In genomic region chr1:9841460-9841859, GRCh38 we compare ENCODE assay signal across 16 cellular contexts.
"Had no signal": no experiment of that assay in that cellular context is flagged by ENCODE, and none has a peak within 500 bp of the region (broad histone marks: within the 10 kb centered on the region; RNA-seq: fewer than 3 reads in every experiment).

No MANE protein-coding gene starts in this region.

- ATAC-seq: activated CD8-positive, alpha-beta T cell treated with anti-CD3 and anti-CD28 coated beads, Interleukin-2, amount 10 ng/mL, durations not matched to agents 7 days and 5 days; activated T-cell treated with anti-CD3 and anti-CD28 coated beads, Interleukin-2, amount 50 U/mL, for 4 hours; natural killer cell had no signal

- H3K9me3 Mint-ChIP-seq: activated CD4-positive, alpha-beta T cell treated with anti-CD3 and anti-CD28 coated beads, Interleukin-2, amount 10 ng/mL, durations not matched to agents 7 days and 5 days; activated T-cell treated with anti-CD3 and anti-CD28 coated beads, Interleukin-2, amount 50 U/mL, for 4 hours; natural killer cell; stimulated activated naive CD8-positive, alpha-beta T cell treated with anti-CD3 and anti-CD28 coated beads, Interleukin-15, Interleukin-2, amounts not matched to agents 100 ng/mL and 50 ng/mL, for 24 hours had no signal

- H3K27me3 ChIP-seq: transverse colon, vagina had no signal

- DNase-seq: activated CD4-positive, alpha-beta T cell treated with anti-CD3 and anti-CD28 coated beads, Interleukin-2, amount 10 ng/mL, durations not matched to agents 7 days and 5 days; activated CD8-positive, alpha-beta T cell treated with anti-CD3 and anti-CD28 coated beads, Interleukin-2, amount 10 ng/mL, durations not matched to agents 7 days and 5 days; activated naive CD4-positive, alpha-beta T cell treated with anti-CD3 and anti-CD28 coated beads, Interleukin-2, amount 50 U/mL, for 16 hours; activated T-cell treated with anti-CD3 and anti-CD28 coated beads, Interleukin-2, amount 50 U/mL, for 4 hours; dermis blood vessel endothelial cell; effector memory CD4-positive, alpha-beta T cell; esophagus squamous epithelium; immature natural killer cell; mesenchymal stem cell; natural killer cell; stimulated activated CD4-positive, alpha-beta T cell treated with anti-CD3 and anti-CD28 coated beads, Interleukin-2, amount 100 ng/mL, for 24 hours; T-helper 1 cell; T-helper 9 cell; transverse colon had no signal

- H3K27me3 Mint-ChIP-seq: activated CD4-positive, alpha-beta T cell treated with anti-CD3 and anti-CD28 coated beads, Interleukin-2, amount 10 ng/mL, durations not matched to agents 7 days and 5 days; stimulated activated naive CD8-positive, alpha-beta T cell treated with anti-CD3 and anti-CD28 coated beads, Interleukin-15, Interleukin-2, amounts not matched to agents 100 ng/mL and 50 ng/mL, for 24 hours had no signal

- H3K27ac Mint-ChIP-seq: activated CD4-positive, alpha-beta T cell treated with anti-CD3 and anti-CD28 coated beads, Interleukin-2, amount 10 ng/mL, durations not matched to agents 7 days and 5 days; activated CD8-positive, alpha-beta T cell treated with anti-CD3 and anti-CD28 coated beads, Interleukin-2, amount 10 ng/mL, durations not matched to agents 7 days and 5 days; natural killer cell; stimulated activated naive CD8-positive, alpha-beta T cell treated with anti-CD3 and anti-CD28 coated beads, Interleukin-15, Interleukin-2, amounts not matched to agents 100 ng/mL and 50 ng/mL, for 24 hours had no signal

- H3K4me3 ChIP-seq: esophagus squamous epithelium, transverse colon, vagina had no signal

- H3K9me3 ChIP-seq: esophagus squamous epithelium, transverse colon, vagina had no signal

- H3K4me1 Mint-ChIP-seq: immature natural killer cell, natural killer cell had no signal

- H3K27ac ChIP-seq: transverse colon, vagina had no signal

- H3K36me3 ChIP-seq: esophagus squamous epithelium, transverse colon, vagina had no signal

- H3K4me3 Mint-ChIP-seq: activated CD4-positive, alpha-beta T cell treated with anti-CD3 and anti-CD28 coated beads, Interleukin-2, amount 10 ng/mL, durations not matched to agents 7 days and 5 days; activated CD8-positive, alpha-beta T cell treated with anti-CD3 and anti-CD28 coated beads, Interleukin-2, amount 10 ng/mL, durations not matched to agents 7 days and 5 days; activated T-cell treated with anti-CD3 and anti-CD28 coated beads, Interleukin-2, amount 50 U/mL, for 4 hours; immature natural killer cell; natural killer cell; stimulated activated naive CD8-positive, alpha-beta T cell treated with anti-CD3 and anti-CD28 coated beads, Interleukin-15, Interleukin-2, amounts not matched to agents 100 ng/mL and 50 ng/mL, for 24 hours had no signal

- H3K36me3 Mint-ChIP-seq: natural killer cell had no signal
